9 cellular contexts compared by ENCODE assay signal in the genomic region with DNA sequence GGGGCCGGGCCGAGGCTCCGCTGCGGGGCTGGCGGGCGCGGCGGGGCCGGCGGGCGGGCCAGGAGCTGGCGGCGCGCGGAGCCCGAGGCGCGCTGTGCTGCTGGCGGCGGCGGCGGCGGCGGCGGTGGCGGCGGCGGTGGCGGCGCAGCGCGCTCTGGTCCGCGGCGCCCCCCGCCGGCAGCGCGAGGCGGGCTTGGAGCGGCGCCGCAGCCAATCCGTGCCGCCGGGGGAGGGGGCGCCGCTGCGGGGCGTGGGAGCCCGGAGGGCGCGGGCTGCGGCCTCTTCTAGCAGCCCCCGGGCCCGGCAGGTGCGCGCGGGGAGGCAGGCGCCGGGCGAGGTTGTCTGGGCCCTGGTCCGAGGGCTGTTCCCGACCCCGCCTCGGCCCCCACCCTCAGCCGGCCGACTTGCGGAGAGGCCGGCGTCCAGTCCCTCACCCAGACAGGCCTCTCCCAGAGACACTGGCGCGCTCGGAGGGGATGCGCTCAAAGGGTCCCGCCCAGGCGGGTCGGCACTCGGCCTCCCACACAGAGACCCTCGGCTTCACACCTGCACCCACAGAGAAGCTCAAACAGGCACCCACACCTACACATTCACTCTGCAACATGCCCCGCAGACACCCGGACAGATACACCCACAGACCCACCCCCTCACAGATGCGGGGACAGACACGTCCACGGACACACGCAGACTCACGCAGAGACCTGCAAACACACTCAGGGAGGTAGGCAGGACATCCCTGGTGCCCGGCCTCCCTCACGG. TPM values are rescaled to one million over a fixed set of nuclear protein-coding genes. Genes with fewer than 3 reads are reported as not detected.
A peak's percentile ranks its signal among the peaks of the same experiment; 100 is the strongest.
DNase-seq lines count a peak whose midpoint lies in the region; ATAC-seq and TF ChIP-seq lines count a peak whose summit lies in the region.
"Had no signal": no experiment of that assay in that cellular context is flagged by ENCODE, and none has a peak within 500 bp of the region (broad histone marks: within the 10 kb centered on the region; RNA-seq: fewer than 3 reads in every experiment).

RIMS4 (minus strand) TSS at position 156 of the 759 bp plus-strand sequence. CDS start 275 bp downstream, outside the sequence.

- no peaks in the 10 kb centered on the region for H3K9me2 ChIP-seq in OCI-LY7 (ENCODE audit: insufficient read depth, low read length)

- H3K27me3 Mint-ChIP-seq in activated naive CD4-positive, alpha-beta T cell treated with anti-CD3 and anti-CD28 coated beads for 36 hours (ENCODE audit: low read depth): peaks cover 45% of the 10 kb centered on the region
- H3K27me3 Mint-ChIP-seq in WTC11 (ENCODE audit: low read depth): peaks cover 65% of the 10 kb centered on the region

- H3K36me3 ChIP-seq in iPS-20b (ENCODE audit: insufficient read depth, low read depth, low read length) (no peaks in the 10 kb centered on the region), upper lobe of right lung (no peaks in the 10 kb centered on the region), OCI-LY7 (ENCODE audit: insufficient read depth, low read length) (no peaks in the 10 kb centered on the region)

- CTCF ChIA-PET in activated naive CD4-positive, alpha-beta T cell treated with anti-CD3 and anti-CD28 coated beads for 36 hours (lab: Charles Lee): interaction anchor here (1.5 kb wide), 1 partner anchor 63 kb away, joined by 3 read pairs; no protein-coding TSS in a partner anchor
- CTCF ChIA-PET in WTC11 (lab: Charles Lee): interaction anchor here (0.6 kb wide), 1 partner anchor 25 kb away, joined by 3 read pairs; no protein-coding TSS in a partner anchor
- CTCF ChIA-PET in OCI-LY7 (lab: Charles Lee; ENCODE audit: unreplicated experiment): no interaction called here

- no peak for DNase-seq in activated naive CD4-positive, alpha-beta T cell treated with anti-CD3 and anti-CD28 coated beads for 36 hours
- DNase-seq in activated naive CD4-positive, alpha-beta T cell treated with Interleukin-2 at 50 U/mL for 16 hours: no peak
- DNase-seq in WTC11 (ENCODE audit: low spot score): peak; percentile 48
- DNase-seq in upper lobe of right lung: no peak
- no peak for DNase-seq in OCI-LY7 (ENCODE audit: low spot score)
- DNase-seq in NCI-H2029 treated with DMSO at 0.1 percent for 48 hours (lab: John Stamatoyannopoulos, UW): no peak

- no peaks in the 10 kb centered on the region for H3K79me2 ChIP-seq in OCI-LY7 (ENCODE audit: insufficient read depth, low read depth, low read length)

- no peak within 1 kb of the TSS for H3K4me2 ChIP-seq in OCI-LY7 (ENCODE audit: low read length)

- intact Hi-C loops in activated naive CD4-positive, alpha-beta T cell treated with anti-CD3 and anti-CD28 coated beads for 36 hours (cut with micrococcal nuclease): loop anchor here (5.0 kb wide), 1 partner anchor 63 kb away; the partner anchor contains the start of gene KCNK15
- intact Hi-C loops in upper lobe of right lung (cut with DNase I): no loop called here
- intact Hi-C loops in OCI-LY7 (cut with micrococcal nuclease; ENCODE audit: unreplicated experiment): no loop called here

- no peak within 1 kb of the TSS for H3K27ac Mint-ChIP-seq in activated naive CD4-positive, alpha-beta T cell treated with anti-CD3 and anti-CD28 coated beads for 36 hours
- H3K27ac Mint-ChIP-seq in WTC11: no peak within 1 kb of the TSS

- H3K4me3 ChIP-seq in iPS-20b (ENCODE audit: low read length) (peak within 1 kb of the TSS; percentile 70), upper lobe of right lung (peak within 1 kb of the TSS; percentile 19), OCI-LY7 (ENCODE audit: low read depth, low read length, poor library complexity, severe bottlenecking) (no peak within 1 kb of the TSS)

- H3K9me3 ChIP-seq in iPS-20b (ENCODE audit: insufficient read depth, low read depth, low read length) (peaks cover 5% of the 10 kb centered on the region; the same call in 1 of the 2 replicates), upper lobe of right lung (peaks cover 5% of the 10 kb centered on the region), OCI-LY7 (ENCODE audit: low read length) (no peaks in the 10 kb centered on the region)

- H3K4me1 ChIP-seq in iPS-20b (ENCODE audit: insufficient read depth, low read length) (peaks cover 1% of the 10 kb centered on the region), upper lobe of right lung (no peaks in the 10 kb centered on the region), OCI-LY7 (ENCODE audit: insufficient read depth, low read length, poor library complexity, severe bottlenecking) (no peaks in the 10 kb centered on the region)

- H3K27ac ChIP-seq in iPS-20b (ENCODE audit: low read length) (no peak within 1 kb of the TSS), upper lobe of right lung (no peak within 1 kb of the TSS), OCI-LY7 (ENCODE audit: low read depth, low read length, poor library complexity, severe bottlenecking) (no peak within 1 kb of the TSS)

- no peaks in the 10 kb centered on the region for H4K20me1 ChIP-seq in OCI-LY7 (ENCODE audit: insufficient read depth, low read length)

- H3K27me3 ChIP-seq in iPS-20b (ENCODE audit: insufficient read depth, low read length) (peaks cover 63% of the 10 kb centered on the region), upper lobe of right lung (peaks cover 51% of the 10 kb centered on the region)

- H2AFZ ChIP-seq in OCI-LY7 (ENCODE audit: low read length): no peak within 1 kb of the TSS

- TF ChIP-seq CTCF in WTC11 (IDR thresholded peaks at IDR 0.05): no peak
- no peak for TF ChIP-seq CTCF in upper lobe of right lung (IDR thresholded peaks at IDR 0.05)
- no peak for TF ChIP-seq CTCF in OCI-LY7 (conservative IDR thresholded peaks at IDR 0.05; ENCODE audit: low read length)

- peak within 1 kb of the TSS; percentile 46 for H3K4me3 Mint-ChIP-seq in activated naive CD4-positive, alpha-beta T cell treated with anti-CD3 and anti-CD28 coated beads for 36 hours
- peak within 1 kb of the TSS; percentile 92 for H3K4me3 Mint-ChIP-seq in WTC11

- ATAC-seq in WTC11: peak; percentile 44
- ATAC-seq in upper lobe of right lung: peak; percentile 36
- no peak for ATAC-seq in GM19023 (IDR thresholded peaks at IDR 0.05; ENCODE audit: unreplicated experiment)

- H3K4me1 Mint-ChIP-seq in activated naive CD4-positive, alpha-beta T cell treated with anti-CD3 and anti-CD28 coated beads for 36 hours (ENCODE audit: low read depth): peaks cover 3% of the 10 kb centered on the region
- H3K4me1 Mint-ChIP-seq in WTC11: peaks cover 21% of the 10 kb centered on the region

- POLR2A ChIA-PET in WTC11 (lab: Charles Lee) (no interaction called here), OCI-LY7 (lab: Charles Lee) (no interaction called here)

- no peaks in the 10 kb centered on the region for H3K36me3 Mint-ChIP-seq in activated naive CD4-positive, alpha-beta T cell treated with anti-CD3 and anti-CD28 coated beads for 36 hours (ENCODE audit: low read depth)
- no peaks in the 10 kb centered on the region for H3K36me3 Mint-ChIP-seq in WTC11

- no TSS peak for BruUV-seq in OCI-LY7 (replicated peaks; lab: Mats Ljungman, UMichigan)

- H3K9ac ChIP-seq in iPS-20b (ENCODE audit: low read depth, low read length): peak within 1 kb of the TSS; percentile 16; the same call in 1 of the 2 replicates

- H3K9me3 Mint-ChIP-seq in activated naive CD4-positive, alpha-beta T cell treated with anti-CD3 and anti-CD28 coated beads for 36 hours: no peaks in the 10 kb centered on the region
- H3K9me3 Mint-ChIP-seq in WTC11: no peaks in the 10 kb centered on the region

TF ChIP-seq in WTC11, 78 proteins besides CTCF, POLR2A, EP300 and RAD21:
- peak; percentile 45; the same call in 1 of the 2 replicates for TF ChIP-seq NFYB (CRISPR knock-in tag; conservative IDR thresholded peaks at IDR 0.05; ENCODE audit: low read depth)
- TF ChIP-seq ZNF138 (CRISPR knock-in tag; conservative IDR thresholded peaks at IDR 0.05): no peak
- TF ChIP-seq, protein P1, sequence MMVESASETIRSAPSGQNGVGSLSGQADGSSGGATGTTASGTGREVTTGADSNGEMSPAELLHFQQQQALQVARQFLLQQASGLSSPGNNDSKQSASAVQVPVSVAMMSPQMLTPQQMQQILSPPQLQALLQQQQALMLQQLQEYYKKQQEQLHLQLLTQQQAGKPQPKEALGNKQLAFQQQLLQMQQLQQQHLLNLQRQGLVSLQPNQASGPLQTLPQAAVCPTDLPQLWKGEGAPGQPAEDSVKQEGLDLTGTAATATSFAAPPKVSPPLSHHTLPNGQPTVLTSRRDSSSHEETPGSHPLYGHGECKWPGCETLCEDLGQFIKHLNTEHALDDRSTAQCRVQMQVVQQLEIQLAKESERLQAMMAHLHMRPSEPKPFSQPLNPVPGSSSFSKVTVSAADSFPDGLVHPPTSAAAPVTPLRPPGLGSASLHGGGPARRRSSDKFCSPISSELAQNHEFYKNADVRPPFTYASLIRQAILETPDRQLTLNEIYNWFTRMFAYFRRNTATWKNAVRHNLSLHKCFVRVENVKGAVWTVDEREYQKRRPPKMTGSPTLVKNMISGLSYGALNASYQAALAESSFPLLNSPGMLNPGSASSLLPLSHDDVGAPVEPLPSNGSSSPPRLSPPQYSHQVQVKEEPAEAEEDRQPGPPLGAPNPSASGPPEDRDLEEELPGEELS (CRISPR knock-in tag; IDR thresholded peaks at IDR 0.05): no peak
- TF ChIP-seq, protein P2, sequence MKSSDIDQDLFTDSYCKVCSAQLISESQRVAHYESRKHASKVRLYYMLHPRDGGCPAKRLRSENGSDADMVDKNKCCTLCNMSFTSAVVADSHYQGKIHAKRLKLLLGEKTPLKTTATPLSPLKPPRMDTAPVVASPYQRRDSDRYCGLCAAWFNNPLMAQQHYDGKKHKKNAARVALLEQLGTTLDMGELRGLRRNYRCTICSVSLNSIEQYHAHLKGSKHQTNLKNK (CRISPR knock-in tag; IDR thresholded peaks at IDR 0.05): no peak

RNA-seq across cellular contexts. Expression of gene RIMS4, which starts in this region (rescaled TPM):
- under 1 TPM; 0.07 TPM for total RNA-seq in activated naive CD4-positive, alpha-beta T cell treated with anti-CD3 and anti-CD28 coated beads for 36 hours
- 24.8 to 27.4 TPM (median 27.3 TPM) in 3 replicates for total RNA-seq in WTC11 (2021)
- total RNA-seq in upper lobe of right lung: 3.2 TPM
- total RNA-seq in OCI-LY7 (2014; rRNA removed; shearing (Covaris generic)): not detected in 2 replicates
- total RNA-seq in OCI-LY7 (2022): 0.13 TPM in 1 of 2 replicates, not detected in the other
- total RNA-seq: LHCN-M2 had no signal
